ENCODE assay signal across 8 cellular contexts in genomic region chr13:101624210-101624922, GRCh38.
DNase-seq lines count a peak whose midpoint lies in the region; ATAC-seq and TF ChIP-seq lines count a peak whose summit lies in the region.

No MANE protein-coding gene starts in this region.

- peak overlapping the region; percentile 75 for H3K27ac Mint-ChIP-seq in CD4-positive, alpha-beta T cell
- H3K27ac Mint-ChIP-seq in naive thymus-derived CD8-positive, alpha-beta T cell, result peak overlapping the region; percentile 75 to 96 (median 92)

- H3K27me3 Mint-ChIP-seq in CD4-positive, alpha-beta T cell, result no peaks in the 10 kb centered on the region
- no peaks in the 10 kb centered on the region for H3K27me3 Mint-ChIP-seq in naive thymus-derived CD8-positive, alpha-beta T cell

- ATAC-seq in CD4-positive, alpha-beta T cell (ENCODE audit: poor library complexity), result no peak
- peak in 1 of 2 donors; percentile 16 for ATAC-seq in naive thymus-derived CD8-positive, alpha-beta T cell
- no peak for ATAC-seq in HG02840 (IDR thresholded peaks at IDR 0.05; ENCODE audit: low FRiP score, unreplicated experiment)

- intact Hi-C loops in CD4-positive, alpha-beta T cell (cut with DNase I, micrococcal nuclease), result no loop called here
- intact Hi-C loops in dorsolateral prefrontal cortex (cut with DNase I), result no loop called here

- H3K27ac ChIP-seq in CD4-positive, alpha-beta T cell (ENCODE audit: low read depth, low read length), result peak overlapping the region; percentile 14
- H3K27ac ChIP-seq in dorsolateral prefrontal cortex, result peak overlapping the region in 7 of 59 donors; percentile 1 to 26 (median 17)

- H3K36me3 Mint-ChIP-seq in CD4-positive, alpha-beta T cell (ENCODE audit: low read depth), result no peaks in the 10 kb centered on the region
- H3K36me3 Mint-ChIP-seq in naive thymus-derived CD8-positive, alpha-beta T cell, result no peaks in the 10 kb centered on the region

- CTCF ChIA-PET in CD4-positive, alpha-beta T cell (lab: Charles Lee), result no interaction called here

- in situ Hi-C loops in astrocyte of the spinal cord (cut with HindIII; ENCODE audit: low sequenced_read_pairs), result no loop called here

- POLR2A ChIA-PET in CD4-positive, alpha-beta T cell (lab: Charles Lee), result no interaction called here
- POLR2A ChIA-PET in naive thymus-derived CD8-positive, alpha-beta T cell (lab: Charles Lee), result no interaction called here

- no peak for DNase-seq in CD4-positive, alpha-beta T cell
- DNase-seq in NCI-H1092 (lab: John Stamatoyannopoulos, UW) (peak; percentile 74), astrocyte of the spinal cord (ENCODE audit: low read depth, low spot score) (peak; percentile 43), SKM-1 treated with dmso at 0.1 percent for 144 hours (lab: John Stamatoyannopoulos, UW; ENCODE audit: unreplicated experiment) (no peak), NCI-H2171 (lab: John Stamatoyannopoulos, UW) (no peak), dorsolateral prefrontal cortex (no peak)
- DNase-seq in naive thymus-derived CD8-positive, alpha-beta T cell, result peak in 1 of 10 donors; percentile 15

- H3K9me3 ChIP-seq in CD4-positive, alpha-beta T cell (ENCODE audit: control insufficient read depth, low read length), result no peaks in the 10 kb centered on the region

- no peaks in the 10 kb centered on the region for H3K27me3 ChIP-seq in CD4-positive, alpha-beta T cell (ENCODE audit: control insufficient read depth, insufficient read depth, low read length)
- no peaks in the 10 kb centered on the region for H3K27me3 ChIP-seq in dorsolateral prefrontal cortex

- H3K4me1 Mint-ChIP-seq in CD4-positive, alpha-beta T cell (ENCODE audit: low read depth), result peaks cover 43% of the 10 kb centered on the region
- H3K4me1 Mint-ChIP-seq in naive thymus-derived CD8-positive, alpha-beta T cell, result peaks cover 13 to 51% (median 35%) of the 10 kb centered on the region in 4 donors

- peak overlapping the region; percentile 53 for H3K4me3 Mint-ChIP-seq in CD4-positive, alpha-beta T cell
- peak overlapping the region; percentile 48 to 85 (median 80) for H3K4me3 Mint-ChIP-seq in naive thymus-derived CD8-positive, alpha-beta T cell

- TF ChIP-seq CTCF in CD4-positive, alpha-beta T cell (IDR thresholded peaks at IDR 0.05), result no peak
- TF ChIP-seq CTCF in astrocyte of the spinal cord (IDR thresholded peaks at IDR 0.05; ENCODE audit: low read depth, low read length) (no peak), dorsolateral prefrontal cortex (IDR thresholded peaks at IDR 0.05 in 54 of 56, conservative IDR thresholded peaks at IDR 0.05 in 2 of 56; ENCODE audit: low read depth in 1 of 56, partially characterized antibody in 56 of 56) (no peak)

- H3K9me3 Mint-ChIP-seq in CD4-positive, alpha-beta T cell, result no peaks in the 10 kb centered on the region
- no peaks in the 10 kb centered on the region for H3K9me3 Mint-ChIP-seq in naive thymus-derived CD8-positive, alpha-beta T cell

- no peak overlapping the region for H3K4me3 ChIP-seq in astrocyte of the spinal cord (ENCODE audit: low read depth, low read length)
- peak overlapping the region in 1 of 59 donors; percentile 8 for H3K4me3 ChIP-seq in dorsolateral prefrontal cortex

Comparison
In these comparisons a context has a peak if more than half of its experiments do, and no peak if none do; other contexts are left out.
1. DNase-seq: peak in NCI-H1092 (single experiment) and astrocyte of the spinal cord (single experiment); none in CD4-positive, alpha-beta T cell (0 of 10), SKM-1 treated with dmso at 0.1 percent for 144 hours (single experiment), NCI-H2171 (single experiment) and dorsolateral prefrontal cortex (0 of 10).